Comparison of ENCODE assay signal across 8 cellular contexts in genomic region chr1:117368116-117369108, GRCh38. TPM values are rescaled to one million over a fixed set of nuclear protein-coding genes. Genes with fewer than 3 reads are reported as not detected.
DNase-seq lines count a peak whose midpoint lies in the region; ATAC-seq, FAIRE-seq and TF ChIP-seq lines count a peak whose summit lies in the region.

No MANE protein-coding gene starts in this region.

- DNase-seq in A549 (ENCODE audit: low read depth in 1 of 2, low spot score in 1 of 2): peak in 1 of 2 experiments; percentile 6
- DNase-seq in G401 (ENCODE audit: low spot score): peak; percentile 54
- no peak for DNase-seq in astrocyte of the cerebellum (ENCODE audit: low read depth)
- DNase-seq in mucosa of gallbladder (ENCODE audit: low spot score): no peak

- H3K36me3 ChIP-seq in Loucy (ENCODE audit: insufficient read depth, low read length) (no peaks in the 10 kb centered on the region), subcutaneous abdominal adipose tissue (ENCODE audit: control insufficient read depth in 5 of 5, insufficient read depth in 5 of 5, low read length in 5 of 5) (no peaks in the 10 kb centered on the region)

- peaks cover 76% of the 10 kb centered on the region for H3K79me2 ChIP-seq in Loucy (ENCODE audit: insufficient read depth, low read length)

- POLR2A ChIA-PET in A549 (lab: Yijun Ruan, JAX): no interaction called here

- no peak overlapping the region for H2AFZ ChIP-seq in Loucy (ENCODE audit: low read length)

- ATAC-seq in A549 (peak in 1 of 2 experiments; percentile 33; a peak in 3 of 6 replicates), GM21526 (IDR thresholded peaks at IDR 0.05; ENCODE audit: low FRiP score, unreplicated experiment) (no peak)

- no peaks in the 10 kb centered on the region for H3K9me2 ChIP-seq in Loucy (replicated peaks; ENCODE audit: low read depth, low read length)

- H3K9ac ChIP-seq in Loucy (ENCODE audit: low read depth, low read length, poor library complexity, severe bottlenecking) (peak overlapping the region; percentile 93), subcutaneous abdominal adipose tissue (ENCODE audit: low read length in 5 of 5) (peak overlapping the region; percentile 89 to 96 (median 93))

- in situ Hi-C loops in G401 (cut with HindIII; ENCODE audit: low sequenced_read_pairs): no loop called here
- in situ Hi-C loops in astrocyte of the cerebellum (cut with HindIII; ENCODE audit: low sequenced_read_pairs): no loop called here

- H3K4me3 ChIP-seq in A549 (peak overlapping the region; percentile 90), Loucy (ENCODE audit: low read length, poor library complexity, severe bottlenecking) (peak overlapping the region; percentile 95), astrocyte of the cerebellum (ENCODE audit: low read depth, low read length) (peak overlapping the region; percentile 84), subcutaneous abdominal adipose tissue (ENCODE audit: low read depth in 1 of 5, low read length in 5 of 5) (peak overlapping the region; percentile 88 to 90 (median 89))

- H3K27ac ChIP-seq in A549 (peak overlapping the region; percentile 99 to 100), layer of hippocampus (ENCODE audit: low read depth, low read length) (peak overlapping the region; percentile 90), subcutaneous abdominal adipose tissue (ENCODE audit: low read depth, low read length) (peak overlapping the region; percentile 88)

- peaks cover 57% of the 10 kb centered on the region for H4K20me1 ChIP-seq in Loucy (ENCODE audit: insufficient read depth, low read length, poor library complexity, severe bottlenecking)

- H3K9me3 ChIP-seq in A549: no peaks in the 10 kb centered on the region
- H3K9me3 ChIP-seq in Loucy (ENCODE audit: insufficient read depth, low read depth, low read length): no peaks in the 10 kb centered on the region
- H3K9me3 ChIP-seq in subcutaneous abdominal adipose tissue (ENCODE audit: control insufficient read depth in 5 of 5, low read length in 5 of 5): peaks cover 0 to 3% (median 0%) of the 10 kb centered on the region in 5 donors

- H3K4me2 ChIP-seq in A549: peak overlapping the region; percentile 94
- H3K4me2 ChIP-seq in Loucy (ENCODE audit: low read depth, low read length, poor library complexity, severe bottlenecking): peak overlapping the region; percentile 93

- H3K4me1 ChIP-seq in A549: peaks cover 30% of the 10 kb centered on the region
- peaks cover 64% of the 10 kb centered on the region for H3K4me1 ChIP-seq in Loucy (ENCODE audit: insufficient read depth, low read length, poor library complexity, severe bottlenecking)
- H3K4me1 ChIP-seq in subcutaneous abdominal adipose tissue (ENCODE audit: control insufficient read depth in 5 of 5, insufficient read depth in 5 of 5, low read length in 5 of 5): peaks cover 2 to 72% (median 60%) of the 10 kb centered on the region in 5 donors

- TF ChIP-seq POLR2A in A549 (IDR thresholded peaks at IDR 0.05; ENCODE audit: low read length): no peak

- CTCF ChIA-PET in A549 (lab: Yijun Ruan, JAX): no interaction called here

- TF ChIP-seq CTCF in A549 (IDR thresholded peaks at IDR 0.05): no peak
- TF ChIP-seq CTCF in Loucy (conservative IDR thresholded peaks at IDR 0.05; ENCODE audit: low read length): no peak
- TF ChIP-seq CTCF in astrocyte of the cerebellum (IDR thresholded peaks at IDR 0.05; ENCODE audit: low read depth, low read length, missing control alignments): no peak

- no peak for TF ChIP-seq RAD21 in A549 (conservative IDR thresholded peaks at IDR 0.05 in 1 of 2, IDR thresholded peaks at IDR 0.05 in 1 of 2)

- under 1% methylated on average over 19 of the region's 19 CpGs for WGBS in A549 (ENCODE audit: missing lambda C conversion rate)

- H3F3A ChIP-seq in Loucy (ENCODE audit: low read depth): no peaks in the 10 kb centered on the region

- FAIRE-seq in A549 (lab: Jason Lieb, UNC): no peak

- H3K27me3 ChIP-seq in Loucy (ENCODE audit: insufficient read depth, low read length, poor library complexity, severe bottlenecking): no peaks in the 10 kb centered on the region
- H3K27me3 ChIP-seq in layer of hippocampus (ENCODE audit: control insufficient read depth, insufficient read depth, low read length): no peaks in the 10 kb centered on the region
- no peaks in the 10 kb centered on the region for H3K27me3 ChIP-seq in subcutaneous abdominal adipose tissue (ENCODE audit: control insufficient read depth in 5 of 5, insufficient read depth in 4 of 5, low read length in 5 of 5)

- no peak for TF ChIP-seq EP300 in A549 (IDR thresholded peaks at IDR 0.05)

TF ChIP-seq in A549, 52 proteins besides CTCF, POLR2A, EP300 and RAD21:
- TF ChIP-seq NR3C1 (IDR thresholded peaks at IDR 0.05) (no peak), NPAS2 (CRISPR knock-in tag; IDR thresholded peaks at IDR 0.05; ENCODE audit: borderline replicate concordance) (no peak), MAFK (IDR thresholded peaks at IDR 0.05; ENCODE audit: partially characterized antibody) (peak; percentile 49)

RNA-seq across cellular contexts. Expression of gene MAN1A2, which starts 1.2 kb away (rescaled TPM):
- 18.1 and 18.7 TPM in 2 replicates for polyA plus RNA-seq in A549 (2011; rRNA removed)
- 2.2 and 2.5 TPM in 2 replicates for polyA plus RNA-seq in A549 (2012; cell fraction: cytosol; rRNA removed)
- 0.88 and 2.1 TPM in 2 replicates for polyA plus RNA-seq in A549 (2012; cell fraction: nucleus; rRNA removed)
- polyA plus RNA-seq in A549 (2017; fragmentation: RNase III; extraction: RNeasy Plus Mini Kit Qiagen cat#74134 plus additional on column Dnase treatment): 7.9 to 10.2 TPM (median 8.5 TPM) in 3 replicates
- polyA minus RNA-seq in A549 (2011; rRNA and poly(A)+ RNA removed): 22.8 and 27.2 TPM in 2 replicates
- total RNA-seq in G401 (2014; rRNA removed; shearing (Covaris generic)): 14.1 and 15.3 TPM in 2 replicates
- total RNA-seq in mucosa of gallbladder: 51.3 TPM
